In genomic region chr5:125257057-125257970, GRCh38 we compare ENCODE assay signal across 10 cellular contexts.
A peak's percentile ranks its signal among the peaks of the same experiment; 100 is the strongest.
DNase-seq lines count a peak whose midpoint lies in the region; ATAC-seq and TF ChIP-seq lines count a peak whose summit lies in the region.
"Had no signal": no experiment of that assay in that cellular context is flagged by ENCODE, and none has a peak within 500 bp of the region (broad histone marks: within the 10 kb centered on the region; RNA-seq: fewer than 3 reads in every experiment).

No MANE protein-coding gene starts in this region.

- BruUV-seq in Panc1 (replicated peaks; lab: Mats Ljungman, UMichigan): no TSS peak

- no peaks in the 10 kb centered on the region for H3K27me3 ChIP-seq in SK-N-SH (ENCODE audit: insufficient read depth)
- no peaks in the 10 kb centered on the region for H3K27me3 ChIP-seq in Panc1 (ENCODE audit: control insufficient read depth, insufficient read depth, low read length)
- no peaks in the 10 kb centered on the region for H3K27me3 ChIP-seq in cardiac muscle cell
- H3K27me3 ChIP-seq: upper lobe of right lung had no signal

- TF ChIP-seq CTCF in SK-N-SH (IDR thresholded peaks at IDR 0.05): no peak
- no peak for TF ChIP-seq CTCF in Panc1 (IDR thresholded peaks at IDR 0.05)
- TF ChIP-seq CTCF in cardiac muscle cell (IDR thresholded peaks at IDR 0.05; ENCODE audit: low read depth, low read length): no peak

- DNase-seq in SK-N-SH (peak; percentile 6), Panc1 (ENCODE audit: low read depth, low spot score) (no peak), cardiac muscle cell (ENCODE audit: low read depth in 1 of 2, low spot score in 1 of 2) (peak in 1 of 2 donors; percentile 74), NCI-H226 (no peak), NAMALWA (ENCODE audit: low spot score) (no peak), NCI-H187 treated with DMSO at 0.1 percent for 48 hours (lab: John Stamatoyannopoulos, UW) (no peak), GM19240 (ENCODE audit: insufficient read length, low spot score) (no peak)
- DNase-seq: amygdala, upper lobe of right lung had no signal

- no peaks in the 10 kb centered on the region for H3K9me2 ChIP-seq in SK-N-SH

- no peak overlapping the region for H3K4me2 ChIP-seq in SK-N-SH

- no peaks in the 10 kb centered on the region for H3K79me2 ChIP-seq in SK-N-SH (ENCODE audit: insufficient read depth)

- no peak overlapping the region; the same call in 1 of the 2 replicates for H2AFZ ChIP-seq in SK-N-SH (ENCODE audit: low read depth)

- 87% methylated on average over 4 of the region's 4 CpGs for WGBS in SK-N-SH (ENCODE audit: low lambda C conversion rate)

- peaks cover 0 to 4% of the 10 kb centered on the region in 2 experiments; a peak in 2 of 4 replicates for H3K4me1 ChIP-seq in SK-N-SH (ENCODE audit: control insufficient read depth in 1 of 2, insufficient read depth in 2 of 2, low read depth in 1 of 2, low read length in 1 of 2)
- H3K4me1 ChIP-seq in Panc1 (ENCODE audit: control insufficient read depth, insufficient read depth, low read length): peaks cover 4% of the 10 kb centered on the region; the same call in 1 of the 2 replicates
- peaks cover 33% of the 10 kb centered on the region for H3K4me1 ChIP-seq in cardiac muscle cell (ENCODE audit: low read depth)
- H3K4me1 ChIP-seq: upper lobe of right lung had no signal

- no peak for ATAC-seq in SK-N-SH treated with all-trans-retinoic acid at 6 μM for 48 hours
- ATAC-seq in Panc1: no peak
- ATAC-seq: upper lobe of right lung had no signal

- H3K4me3 ChIP-seq in SK-N-SH (ENCODE audit: low read depth in 2 of 2, low read length in 1 of 2) (no peak overlapping the region), Panc1 (ENCODE audit: low read depth in 2 of 2, low read length in 2 of 2) (no peak overlapping the region), cardiac muscle cell (no peak overlapping the region)
- H3K4me3 ChIP-seq: upper lobe of right lung had no signal

- no peak for TF ChIP-seq RAD21 in SK-N-SH (IDR thresholded peaks at IDR 0.05; ENCODE audit: low read length)

- no peak for TF ChIP-seq EP300 in SK-N-SH (IDR thresholded peaks at IDR 0.05; ENCODE audit: borderline replicate concordance in 1 of 2, low read depth in 1 of 2, low read length in 1 of 2)

- in situ Hi-C loops in Panc1 (cut with HindIII; ENCODE audit: low pct_unique_long_range_greater_than_20kb, low sequenced_read_pairs): no loop called here

- H3K9me3 ChIP-seq in SK-N-SH: 0 out of 2 replicates have a peak, but pooled peaks cover 10% of the 10 kb centered on the region
- peaks cover 13% of the 10 kb centered on the region; the same call in 1 of the 2 replicates for H3K9me3 ChIP-seq in Panc1 (ENCODE audit: control insufficient read depth, insufficient read depth, low read depth, low read length)
- no peaks in the 10 kb centered on the region for H3K9me3 ChIP-seq in cardiac muscle cell (ENCODE audit: low read depth)
- H3K9me3 ChIP-seq: upper lobe of right lung had no signal

- H3K9ac ChIP-seq in SK-N-SH: no peak overlapping the region

- intact Hi-C loops in Panc1 (cut with micrococcal nuclease; ENCODE audit: unreplicated experiment): no loop called here

- no peaks in the 10 kb centered on the region for H3K36me3 ChIP-seq in SK-N-SH (replicated peaks in 1 of 2; ENCODE audit: control insufficient read depth in 1 of 2, insufficient read depth in 2 of 2, low read length in 1 of 2)
- no peaks in the 10 kb centered on the region for H3K36me3 ChIP-seq in Panc1 (ENCODE audit: control insufficient read depth, insufficient read depth, low read length)
- H3K36me3 ChIP-seq in cardiac muscle cell: no peaks in the 10 kb centered on the region
- H3K36me3 ChIP-seq: upper lobe of right lung had no signal

- no peaks in the 10 kb centered on the region for H4K20me1 ChIP-seq in SK-N-SH (ENCODE audit: insufficient read depth)

- no peaks in the 10 kb centered on the region for H3F3A ChIP-seq in SK-N-SH (replicated peaks; ENCODE audit: insufficient read depth)

- CTCF ChIA-PET in SK-N-SH (lab: Yijun Ruan, JAX): interaction anchor here (0.6 to 1.6 kb wide), 4 partner anchors 11 to 1348 kb away, joined by 3 to 6 read pairs (median 4); no protein-coding TSS in a partner anchor
- CTCF ChIA-PET in Panc1 (lab: Charles Lee): no interaction called here

- H3K27ac ChIP-seq in SK-N-SH (ENCODE audit: low read depth in 2 of 2, low read length in 1 of 2): no peak overlapping the region
- peak overlapping the region; percentile 71; the same call in 1 of the 2 replicates for H3K27ac ChIP-seq in Panc1 (ENCODE audit: low read length)
- peak overlapping the region; percentile 78 for H3K27ac ChIP-seq in cardiac muscle cell
- H3K27ac ChIP-seq: upper lobe of right lung had no signal

- POLR2A ChIA-PET in SK-N-SH (lab: Yijun Ruan, JAX) (no interaction called here), Panc1 (lab: Charles Lee) (no interaction called here)

TF ChIP-seq in SK-N-SH, 30 proteins besides CTCF, POLR2A, EP300 and RAD21:
- TF ChIP-seq GABPA (IDR thresholded peaks at IDR 0.05; ENCODE audit: low read depth) (no peak), RXRA (IDR thresholded peaks at IDR 0.05; ENCODE audit: borderline replicate concordance, low read depth) (no peak), NFIC (IDR thresholded peaks at IDR 0.05; ENCODE audit: borderline replicate concordance) (no peak)

TF ChIP-seq in SK-N-SH treated with all-trans-retinoic acid at 6 μM for 48 hours, 23 proteins besides CTCF, POLR2A, EP300 and RAD21:
- TF ChIP-seq TOX (CRISPR knock-in tag; IDR thresholded peaks at IDR 0.05; ENCODE audit: borderline replicate concordance) (no peak), BACH2 (CRISPR knock-in tag; IDR thresholded peaks at IDR 0.05; ENCODE audit: borderline replicate concordance) (no peak), GLIS3 (CRISPR knock-in tag; IDR thresholded peaks at IDR 0.05) (no peak), ARNTL (CRISPR knock-in tag; IDR thresholded peaks at IDR 0.05; ENCODE audit: borderline replicate concordance, low read depth) (no peak), PATZ1 (CRISPR knock-in tag; IDR thresholded peaks at IDR 0.05; ENCODE audit: borderline replicate concordance) (no peak), CREB5 (CRISPR knock-in tag; IDR thresholded peaks at IDR 0.05; ENCODE audit: low read depth) (no peak), ZFP3 (CRISPR knock-in tag; IDR thresholded peaks at IDR 0.05) (no peak)

Comparison
In these comparisons a context has a peak if more than half of its experiments do, and no peak if none do; other contexts are left out.
1. H3K27ac ChIP-seq: peak in Panc1 (single experiment) and cardiac muscle cell (single experiment); none in SK-N-SH (0 of 2).